Comparison of ENCODE assay signal across 28 cellular contexts in the genomic region with DNA sequence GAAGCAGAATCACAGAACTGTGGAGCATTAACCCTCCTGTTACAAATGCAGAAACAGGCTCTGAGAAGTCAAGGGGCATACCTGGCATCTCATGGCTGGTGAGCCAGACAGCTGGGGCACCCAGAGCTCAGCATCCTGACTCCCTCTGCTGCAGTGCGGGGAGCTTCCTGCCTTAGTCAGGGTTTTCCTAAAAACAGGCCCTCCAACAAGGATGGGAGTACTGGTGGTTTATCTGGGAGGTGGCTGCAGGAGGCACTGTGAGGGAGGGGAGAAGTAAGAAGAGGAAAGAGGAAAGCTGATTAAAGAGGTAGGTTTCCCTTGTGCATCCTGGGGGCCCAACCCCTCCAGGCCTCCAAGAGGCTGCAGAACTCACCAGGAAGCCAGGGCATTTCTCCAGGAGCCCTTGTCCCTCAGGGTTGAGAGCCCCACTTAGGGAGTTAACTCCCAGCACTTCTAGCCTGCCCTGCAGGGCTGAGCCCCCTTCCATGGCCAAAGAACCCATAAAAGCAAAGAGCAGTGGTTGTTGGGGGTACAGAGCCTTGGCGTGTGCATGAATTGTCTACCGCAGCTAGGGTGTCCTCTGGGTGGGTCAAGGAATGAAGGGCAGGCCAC.
"Had no signal": no experiment of that assay in that cellular context is flagged by ENCODE, and none has a peak within 500 bp of the region (broad histone marks: within the 10 kb centered on the region; RNA-seq: fewer than 3 reads in every experiment).

No MANE protein-coding gene starts in this region.

- ATAC-seq: heart left ventricle; left lung; lower lobe of right lung; mucosa of descending colon; naive thymus-derived CD4-positive, alpha-beta T cell; natural killer cell treated with Interleukin-12 subunit alpha and Interleukin-12 subunit beta and Interleukin-15 and Interleukin-18, amount 100 ng/mL, for 72 hours; right cardiac atrium; sciatic nerve; stimulated activated naive B cell treated with anti-CD40 and anti-IgM and Interleukin-4, amounts not matched to agents 10 μg/mL and 1 μg/mL and 100 μg/mL, for 72 hours; stimulated activated naive CD8-positive, alpha-beta T cell treated with anti-CD3 and anti-CD28 coated beads, Interleukin-15, Interleukin-2, amounts not matched to agents 100 U/mL and 50 U/mL, for 24 hours had no signal

- H3K27me3 Mint-ChIP-seq: natural killer cell treated with Interleukin-12 subunit alpha and Interleukin-12 subunit beta and Interleukin-15 and Interleukin-18, amount 100 ng/mL, for 72 hours had no signal

- H3K36me3 Mint-ChIP-seq: natural killer cell treated with Interleukin-12 subunit alpha and Interleukin-12 subunit beta and Interleukin-15 and Interleukin-18, amount 100 ng/mL, for 72 hours; stimulated activated naive B cell treated with anti-CD40 and anti-IgM and Interleukin-4, amounts not matched to agents 10 μg/mL and 1 μg/mL and 100 μg/mL, for 72 hours had no signal

- H3K4me1 Mint-ChIP-seq: neural crest cell; stimulated activated naive B cell treated with anti-CD40 and anti-IgM and Interleukin-4, amounts not matched to agents 10 μg/mL and 1 μg/mL and 100 μg/mL, for 72 hours had no signal

- H3K36me3 ChIP-seq: heart left ventricle, left lung, lower lobe of right lung, neutrophil, ovary, stomach, thyroid gland, transverse colon, upper lobe of left lung had no signal

- H3K4me3 ChIP-seq: heart left ventricle, left lung, lower lobe of right lung, mucosa of descending colon, ovary, skin epidermis, stomach, testis, thyroid gland, transverse colon, upper lobe of left lung had no signal

- H3K27me3 ChIP-seq: ovary, testis, thyroid gland, upper lobe of left lung had no signal

- H3K9me3 Mint-ChIP-seq: natural killer cell treated with Interleukin-12 subunit alpha and Interleukin-12 subunit beta and Interleukin-15 and Interleukin-18, amount 100 ng/mL, for 72 hours; neural crest cell; stimulated activated naive B cell treated with anti-CD40 and anti-IgM and Interleukin-4, amounts not matched to agents 10 μg/mL and 1 μg/mL and 100 μg/mL, for 72 hours had no signal

- H3K27ac ChIP-seq: heart left ventricle, left lung, lower lobe of right lung, neutrophil, ovary, skin epidermis, stomach, testis, thyroid gland, transverse colon, upper lobe of left lung had no signal

- DNase-seq: heart left ventricle; hypothalamus; islet precursor cell; left lung; lower lobe of right lung; midbrain; mucosa of descending colon; naive thymus-derived CD4-positive, alpha-beta T cell; occipital lobe; ovary; right cardiac atrium; stimulated activated CD4-positive, alpha-beta T cell treated with anti-CD3 and anti-CD28 coated beads, Interleukin-12 subunit alpha, Interleukin-12 subunit beta, amount 100 ng/mL, for 4 hours; stimulated activated CD4-positive, alpha-beta T cell treated with anti-CD3 and anti-CD28 coated beads, Interleukin-15, amount 100 ng/mL, for 24 hours; stimulated activated CD4-positive, alpha-beta T cell treated with anti-CD3 and anti-CD28 coated beads, Interleukin-2, amount 100 ng/mL, for 24 hours; stimulated activated CD4-positive, alpha-beta T cell treated with anti-CD3 and anti-CD28 coated beads, Interleukin-4, amount 100 ng/mL, for 1 hour; stimulated activated naive B cell treated with anti-CD40 and anti-IgM and Interleukin-4, amounts not matched to agents 10 μg/mL and 1 μg/mL and 100 μg/mL, for 72 hours; stimulated activated naive CD8-positive, alpha-beta T cell treated with anti-CD3 and anti-CD28 coated beads, Interleukin-15, Interleukin-2, amounts not matched to agents 100 U/mL and 50 U/mL, for 24 hours; stomach; testis; thyroid gland; transverse colon; upper lobe of left lung had no signal

- H3K9me3 ChIP-seq: heart left ventricle, left lung, lower lobe of right lung, mucosa of descending colon, neutrophil, ovary, stomach, testis, thyroid gland, transverse colon, upper lobe of left lung had no signal

- H3K27ac Mint-ChIP-seq: naive thymus-derived CD4-positive, alpha-beta T cell; natural killer cell treated with Interleukin-12 subunit alpha and Interleukin-12 subunit beta and Interleukin-15 and Interleukin-18, amount 100 ng/mL, for 72 hours; progenitor cell of endocrine pancreas; stimulated activated naive B cell treated with anti-CD40 and anti-IgM and Interleukin-4, amounts not matched to agents 10 μg/mL and 1 μg/mL and 100 μg/mL, for 72 hours had no signal

- H3K4me3 Mint-ChIP-seq: naive thymus-derived CD4-positive, alpha-beta T cell; natural killer cell treated with Interleukin-12 subunit alpha and Interleukin-12 subunit beta and Interleukin-15 and Interleukin-18, amount 100 ng/mL, for 72 hours; neural crest cell; stimulated activated naive B cell treated with anti-CD40 and anti-IgM and Interleukin-4, amounts not matched to agents 10 μg/mL and 1 μg/mL and 100 μg/mL, for 72 hours had no signal

- H3K4me1 ChIP-seq: heart left ventricle, left lung, lower lobe of right lung, stomach, testis, thyroid gland, transverse colon, upper lobe of left lung had no signal
